22 cellular contexts compared by ENCODE assay signal in genomic region chr21:45910155-45910547, GRCh38.
DNase-seq lines count a peak whose midpoint lies in the region; ATAC-seq and TF ChIP-seq lines count a peak whose summit lies in the region.
"Had no signal": no experiment of that assay in that cellular context is flagged by ENCODE, and none has a peak within 500 bp of the region (broad histone marks: within the 10 kb centered on the region; RNA-seq: fewer than 3 reads in every experiment).

No MANE protein-coding gene starts in this region.

- H3K27ac Mint-ChIP-seq in stimulated activated naive CD8-positive, alpha-beta T cell treated with anti-CD3 and anti-CD28 coated beads, Interleukin-15, amount 100 ng/mL, for 72 hours, result no peak overlapping the region
- H3K27ac Mint-ChIP-seq in nephron, result peak overlapping the region in 2 of 3 experiments; percentile 74 to 78
- H3K27ac Mint-ChIP-seq: CD14-positive monocyte had no signal

- H3K4me1 Mint-ChIP-seq in stimulated activated naive CD8-positive, alpha-beta T cell treated with anti-CD3 and anti-CD28 coated beads, Interleukin-15, amount 100 ng/mL, for 72 hours, result peaks cover 4% of the 10 kb centered on the region
- H3K4me1 Mint-ChIP-seq in nephron, result peaks cover 13% of the 10 kb centered on the region
- H3K4me1 Mint-ChIP-seq: CD14-positive monocyte; CD8-positive, alpha-beta memory T cell had no signal

- H3K9me3 Mint-ChIP-seq in stimulated activated naive CD8-positive, alpha-beta T cell treated with anti-CD3 and anti-CD28 coated beads, Interleukin-15, amount 100 ng/mL, for 72 hours, result no peaks in the 10 kb centered on the region
- H3K9me3 Mint-ChIP-seq in nephron, result no peaks in the 10 kb centered on the region
- H3K9me3 Mint-ChIP-seq: CD8-positive, alpha-beta memory T cell had no signal

- DNase-seq in NCI-H1105 (lab: John Stamatoyannopoulos, UW) (peak; percentile 19), NCI-H1105 treated with DMSO at 0.1 percent for 48 hours (lab: John Stamatoyannopoulos, UW) (no peak), NCI-H510A (lab: John Stamatoyannopoulos, UW) (no peak), cerebellum (ENCODE audit: low spot score) (no peak)
- no peak for DNase-seq in stimulated activated naive CD8-positive, alpha-beta T cell treated with anti-CD3 and anti-CD28 coated beads, Interleukin-15, amount 100 ng/mL, for 72 hours
- no peak for DNase-seq in stimulated activated naive CD8-positive, alpha-beta T cell treated with anti-CD3 and anti-CD28 coated beads, Interleukin-15, Interleukin-2, amounts not matched to agents 100 U/mL and 50 U/mL, for 24 hours
- DNase-seq: 8988T; ACHN; CD8-positive, alpha-beta memory T cell; DMS 273 treated with DMSO at 0.1 percent for 48 hours; EL; GDM1; GM23248; H7; KG1; MG63; NCI-H187; NCI-H2081 treated with DMSO at 0.1 percent for 48 hours; NCI-H526 had no signal

- ATAC-seq in stimulated activated naive CD8-positive, alpha-beta T cell treated with anti-CD3 and anti-CD28 coated beads, Interleukin-15, amount 100 ng/mL, for 72 hours, result peak; percentile 38
- ATAC-seq in stimulated activated naive CD8-positive, alpha-beta T cell treated with anti-CD3 and anti-CD28 coated beads, Interleukin-15, Interleukin-2, amounts not matched to agents 100 U/mL and 50 U/mL, for 24 hours, result no peak
- ATAC-seq: GM12878 had no signal

- H3K27me3 Mint-ChIP-seq in stimulated activated naive CD8-positive, alpha-beta T cell treated with anti-CD3 and anti-CD28 coated beads, Interleukin-15, amount 100 ng/mL, for 72 hours, result no peaks in the 10 kb centered on the region
- peaks cover 18% of the 10 kb centered on the region for H3K27me3 Mint-ChIP-seq in nephron (ENCODE audit: low read depth)

- no peak for TF ChIP-seq CTCF in nephron (IDR thresholded peaks at IDR 0.05; ENCODE audit: unreplicated experiment in 3 of 3)

- no peak overlapping the region for H3K4me3 Mint-ChIP-seq in stimulated activated naive CD8-positive, alpha-beta T cell treated with anti-CD3 and anti-CD28 coated beads, Interleukin-15, amount 100 ng/mL, for 72 hours
- no peak overlapping the region for H3K4me3 Mint-ChIP-seq in nephron
- H3K4me3 Mint-ChIP-seq: CD14-positive monocyte; CD8-positive, alpha-beta memory T cell had no signal

- no peaks in the 10 kb centered on the region for H3K36me3 Mint-ChIP-seq in nephron (ENCODE audit: low read depth)
- H3K36me3 Mint-ChIP-seq: CD14-positive monocyte; CD8-positive, alpha-beta memory T cell had no signal

Comparison
In these comparisons a context has a peak if more than half of its experiments do, and no peak if none do; other contexts are left out.
1. H3K27ac Mint-ChIP-seq: peak in nephron (2 of 3); none in stimulated activated naive CD8-positive, alpha-beta T cell treated with anti-CD3 and anti-CD28 coated beads, Interleukin-15, amount 100 ng/mL, for 72 hours (0 of 2).